In the genomic region with DNA sequence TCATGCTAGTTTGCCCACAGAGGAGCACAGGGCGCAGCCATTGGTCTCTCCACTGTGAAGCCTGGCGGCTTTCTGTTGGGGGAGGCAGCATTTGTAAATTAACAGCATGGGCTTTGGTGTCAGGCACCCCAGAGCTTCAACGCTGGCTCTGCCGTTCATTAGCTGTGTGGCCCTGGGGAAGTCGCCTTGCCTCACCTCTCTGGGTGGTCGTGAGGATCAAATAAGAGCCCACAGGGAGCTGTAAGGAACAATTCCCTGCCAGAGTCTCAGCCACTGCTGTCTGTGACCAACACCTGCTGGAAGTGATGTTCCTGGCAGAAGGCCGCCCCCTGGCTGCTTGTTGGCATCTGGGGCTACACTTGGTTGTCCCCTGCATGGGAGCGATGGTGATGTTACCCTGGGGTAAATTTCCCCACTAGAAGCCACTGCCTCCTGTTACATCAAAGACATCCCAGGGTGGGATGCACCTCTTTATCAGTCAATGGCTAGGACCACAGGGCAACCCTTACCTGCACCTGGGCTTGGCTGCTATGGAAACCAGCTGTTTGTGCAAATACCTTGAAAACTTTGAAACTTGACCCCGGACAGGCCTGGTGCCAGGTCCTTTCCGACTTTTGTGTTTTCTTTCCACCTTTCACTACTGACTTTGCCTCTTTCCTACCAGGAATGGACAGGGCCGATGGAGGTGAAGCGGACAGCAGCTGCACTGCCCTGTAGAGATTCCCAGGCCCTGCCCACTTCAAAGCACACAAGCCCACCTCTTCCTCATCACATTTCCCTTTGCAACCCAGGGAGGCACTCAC, we compare ENCODE assay signal across 8 cellular contexts. TPM values are rescaled to one million over a fixed set of nuclear protein-coding genes. Genes with fewer than 3 reads are reported as not detected.
DNase-seq lines count a peak whose midpoint lies in the region; ATAC-seq lines count a peak whose summit lies in the region.

No MANE protein-coding gene starts in this region.

- no peaks in the 10 kb centered on the region for H3K9me3 ChIP-seq in right cardiac atrium (ENCODE audit: control insufficient read depth, low read length)

- 66% methylated on average over 12 of the region's 12 CpGs for WGBS in right cardiac atrium

- no peak overlapping the region for H3K4me3 ChIP-seq in right cardiac atrium (ENCODE audit: low read length)

- CTCF ChIA-PET in activated CD4-positive, alpha-beta memory T cell treated with anti-CD3 and anti-CD28 coated beads for 36 hours (lab: Charles Lee) = interaction anchor here (0.6 to 1.3 kb wide), 6 partner anchors 8 to 236 kb away, joined by 3 to 4 read pairs (median 4); partner anchors contain the start of gene FLNB

- H3K4me3 Mint-ChIP-seq in activated CD4-positive, alpha-beta memory T cell treated with anti-CD3 and anti-CD28 coated beads for 36 hours = no peak overlapping the region

- H3K36me3 Mint-ChIP-seq in activated CD4-positive, alpha-beta memory T cell treated with anti-CD3 and anti-CD28 coated beads for 36 hours = no peaks in the 10 kb centered on the region

- H3K9me3 Mint-ChIP-seq in activated CD4-positive, alpha-beta memory T cell treated with anti-CD3 and anti-CD28 coated beads for 36 hours = no peaks in the 10 kb centered on the region

- H3K27ac ChIP-seq in right cardiac atrium (ENCODE audit: low read length) = no peak overlapping the region

- DNase-seq in NCI-H510A treated with DMSO at 0.1 percent for 48 hours (lab: John Stamatoyannopoulos, UW) (peak; percentile 52), NCI-H510A (lab: John Stamatoyannopoulos, UW) (no peak), NCI-H1105 treated with DMSO at 0.1 percent for 48 hours (lab: John Stamatoyannopoulos, UW) (peak; percentile 63), right cardiac atrium (peak in 2 of 3 donors; percentile 81 to 84), NCI-H774 (lab: John Stamatoyannopoulos, UW) (no peak)
- peak; percentile 69 for DNase-seq in activated CD4-positive, alpha-beta memory T cell treated with anti-CD3 and anti-CD28 coated beads for 36 hours
- DNase-seq in stimulated activated CD4-positive, alpha-beta T cell treated with anti-CD3 and anti-CD28 coated beads, Interleukin-4, amount 100 ng/mL, for 24 hours = peak; percentile 24

- peak; percentile 3 to 19 for ATAC-seq in right cardiac atrium
- no peak for ATAC-seq in GM21390 (IDR thresholded peaks at IDR 0.05; ENCODE audit: unreplicated experiment)

- POLR2A ChIA-PET in activated CD4-positive, alpha-beta memory T cell treated with anti-CD3 and anti-CD28 coated beads for 36 hours (lab: Charles Lee) = no interaction called here

- H3K27me3 ChIP-seq in right cardiac atrium (ENCODE audit: control insufficient read depth, insufficient read depth) = no peaks in the 10 kb centered on the region

- intact Hi-C loops in activated CD4-positive, alpha-beta memory T cell treated with anti-CD3 and anti-CD28 coated beads for 36 hours (cut with micrococcal nuclease) = loop anchor here (1.0 kb wide), 1 partner anchor 166 kb away; the partner anchor contains the start of gene FLNB
- intact Hi-C loops in right cardiac atrium (cut with DNase I) = loop anchor here in 3 of 4 donors (5.0 to 10.0 kb wide), 2 partner anchors 167 to 169 kb away; partner anchors contain the start of gene FLNB (in 3 of the 3)

- no peak overlapping the region for H3K27ac Mint-ChIP-seq in activated CD4-positive, alpha-beta memory T cell treated with anti-CD3 and anti-CD28 coated beads for 36 hours

- no peaks in the 10 kb centered on the region for H3K27me3 Mint-ChIP-seq in activated CD4-positive, alpha-beta memory T cell treated with anti-CD3 and anti-CD28 coated beads for 36 hours

- H3K4me1 Mint-ChIP-seq in activated CD4-positive, alpha-beta memory T cell treated with anti-CD3 and anti-CD28 coated beads for 36 hours (ENCODE audit: low read depth) = peaks cover 10% of the 10 kb centered on the region

- peaks cover 3% of the 10 kb centered on the region for H3K4me1 ChIP-seq in right cardiac atrium (ENCODE audit: control insufficient read depth, insufficient read depth, low read length)

RNA-seq across cellular contexts. Expression of gene DNASE1L3, which starts 36.9 kb away (rescaled TPM):
- not detected for total RNA-seq in activated CD4-positive, alpha-beta memory T cell treated with anti-CD3 and anti-CD28 coated beads for 36 hours
- total RNA-seq in right cardiac atrium = 10 to 100 TPM in 1 of 4 donors, 1 to 10 TPM in 3; 4.0 to 14.7 (median 6.3) TPM
- polyA plus RNA-seq in right cardiac atrium = 15.6 TPM

Comparison
In these comparisons a context has a peak if more than half of its experiments do, and no peak if none do; other contexts are left out.
1. DNase-seq: peak in NCI-H510A treated with DMSO at 0.1 percent for 48 hours (single experiment), NCI-H1105 treated with DMSO at 0.1 percent for 48 hours (single experiment), activated CD4-positive, alpha-beta memory T cell treated with anti-CD3 and anti-CD28 coated beads for 36 hours (single experiment), right cardiac atrium (2 of 3) and stimulated activated CD4-positive, alpha-beta T cell treated with anti-CD3 and anti-CD28 coated beads, Interleukin-4, amount 100 ng/mL, for 24 hours (single experiment); none in NCI-H510A (single experiment) and NCI-H774 (single experiment).
2. RNA of gene DNASE1L3, which starts 36.9 kb away (total RNA-seq): 4.0 to 14.7 TPM in right cardiac atrium; not detected in activated CD4-positive, alpha-beta memory T cell treated with anti-CD3 and anti-CD28 coated beads for 36 hours; every median in the first group is over 4 times any median in the second.